In the genomic region with DNA sequence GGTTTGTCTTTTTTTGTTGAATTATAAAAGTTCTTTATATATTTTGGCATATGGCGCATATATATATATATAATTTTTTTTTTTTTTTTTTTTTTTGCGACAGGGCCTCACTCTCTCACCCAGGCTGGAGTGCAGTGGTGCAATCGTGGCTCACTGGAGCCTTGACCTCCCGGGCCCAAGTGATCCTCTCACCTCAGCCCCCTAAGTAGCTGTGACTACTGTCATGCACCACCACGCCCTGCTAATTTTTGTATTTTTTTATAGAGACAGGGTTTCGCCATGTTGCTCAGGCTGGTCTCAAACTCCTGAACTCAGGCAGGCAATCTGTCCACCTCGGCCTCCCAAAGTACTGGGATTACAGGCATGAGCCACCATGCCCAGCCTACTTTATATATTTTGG, we compare ENCODE assay signal across 1 cellular context.
A peak's percentile ranks its signal among the peaks of the same experiment; 100 is the strongest.
TF ChIP-seq lines count a peak whose summit lies in the region.

No MANE protein-coding gene starts in this region.

TF ChIP-seq in GM12878, 131 proteins besides CTCF, POLR2A, EP300 and RAD21:
- 0 out of 2 replicates have a peak, but pooled peaks have one; percentile 17 for TF ChIP-seq YY1 (IDR thresholded peaks at IDR 0.05; ENCODE audit: low read depth, low read length)
